In genomic region chr16:82042841-82043240, GRCh38 we compare ENCODE assay signal across 1 cellular context.
TF ChIP-seq lines count a peak whose summit lies in the region.

No MANE protein-coding gene starts in this region.

TF ChIP-seq in HepG2, 621 proteins besides CTCF, POLR2A, EP300 and RAD21:
- TF ChIP-seq FOXO4 (CRISPR knock-in tag; conservative IDR thresholded peaks at IDR 0.05) (0 out of 2 replicates have a peak, but pooled peaks have one; percentile 41), LCORL (IDR thresholded peaks at IDR 0.05) (no peak), LCORL (CRISPR knock-in tag; IDR thresholded peaks at IDR 0.05) (no peak)
